18 cellular contexts compared by ENCODE assay signal in genomic region chr2:5077479-5078089, GRCh38.
DNase-seq lines count a peak whose midpoint lies in the region; TF ChIP-seq lines count a peak whose summit lies in the region.
"Had no signal": no experiment of that assay in that cellular context is flagged by ENCODE, and none has a peak within 500 bp of the region (broad histone marks: within the 10 kb centered on the region; RNA-seq: fewer than 3 reads in every experiment).

No MANE protein-coding gene starts in this region.

- H3K36me3 ChIP-seq in mesodermal cell (ENCODE audit: control insufficient read depth, insufficient read depth, low read length): no peaks in the 10 kb centered on the region
- H3K36me3 ChIP-seq: HAP-1, left lung, tibial artery had no signal

- peak overlapping the region; percentile 59 for H3K27ac ChIP-seq in mesodermal cell (ENCODE audit: low read depth, low read length, severe bottlenecking)
- no peak overlapping the region for H3K27ac ChIP-seq in substantia nigra (ENCODE audit: low read depth, low read length, poor library complexity, severe bottlenecking)
- H3K27ac ChIP-seq: hepatocyte, left lung, skin epidermis, tibial artery had no signal

- H3K9me3 ChIP-seq in mesodermal cell (ENCODE audit: control insufficient read depth, low read length): no peaks in the 10 kb centered on the region
- H3K9me3 ChIP-seq: HAP-1, left lung, tibial artery had no signal

- DNase-seq in NCI-H1417 (lab: John Stamatoyannopoulos, UW) (peak in 2 of 3 experiments; percentile 55 to 57), NCI-H1417 treated with DMSO at 0.1 percent for 48 hours (lab: John Stamatoyannopoulos, UW) (no peak), NCI-H2171 (lab: John Stamatoyannopoulos, UW) (peak; percentile 7), choroid plexus epithelial cell (ENCODE audit: low read depth) (peak; percentile 81), substantia nigra (lab: John Stamatoyannopoulos, UW) (no peak), SHP77 treated with DMSO at 0.1 percent for 48 hours (lab: John Stamatoyannopoulos, UW) (no peak), D341Med (ENCODE audit: low spot score) (no peak)
- DNase-seq: activated CD4-positive, CD25-positive, alpha-beta regulatory T cell; activated effector memory CD4-positive, alpha-beta T cell treated with Interleukin-2 at 50 U/mL for 16 hours; CD4-positive, alpha-beta T cell; cortex of kidney; left lung; posterior cingulate gyrus; tibial artery had no signal

- TF ChIP-seq CTCF in choroid plexus epithelial cell (conservative IDR thresholded peaks at IDR 0.05; ENCODE audit: low read depth, low read length): peak; percentile 63

- H3K4me1 ChIP-seq in mesodermal cell (ENCODE audit: control insufficient read depth, insufficient read depth, low read length, poor library complexity, severe bottlenecking): peaks cover 19% of the 10 kb centered on the region
- H3K4me1 ChIP-seq: HAP-1, left lung, tibial artery had no signal

- 56 to 60% methylated on average over 1 to 2 of the region's 4 CpGs for WGBS in mesodermal cell (ENCODE audit: insufficient coverage in 2 of 2), 2 experiments

- H3K4me3 ChIP-seq in choroid plexus epithelial cell (ENCODE audit: low read depth, low read length): no peak overlapping the region
- no peak overlapping the region for H3K4me3 ChIP-seq in mesodermal cell (ENCODE audit: extremely low read depth, insufficient read depth, low read length, poor library complexity, severe bottlenecking)
- H3K4me3 ChIP-seq: HAP-1, hepatocyte, left lung, skin epidermis, tibial artery had no signal

Comparison
In these comparisons a context has a peak if more than half of its experiments do, and no peak if none do; other contexts are left out.
1. DNase-seq: peak in NCI-H1417 (2 of 3), NCI-H2171 (single experiment) and choroid plexus epithelial cell (single experiment); none in NCI-H1417 treated with DMSO at 0.1 percent for 48 hours (single experiment), substantia nigra (0 of 49), SHP77 treated with DMSO at 0.1 percent for 48 hours (single experiment) and D341Med (single experiment).